Comparison of ENCODE assay signal across 8 cellular contexts in the genomic region with DNA sequence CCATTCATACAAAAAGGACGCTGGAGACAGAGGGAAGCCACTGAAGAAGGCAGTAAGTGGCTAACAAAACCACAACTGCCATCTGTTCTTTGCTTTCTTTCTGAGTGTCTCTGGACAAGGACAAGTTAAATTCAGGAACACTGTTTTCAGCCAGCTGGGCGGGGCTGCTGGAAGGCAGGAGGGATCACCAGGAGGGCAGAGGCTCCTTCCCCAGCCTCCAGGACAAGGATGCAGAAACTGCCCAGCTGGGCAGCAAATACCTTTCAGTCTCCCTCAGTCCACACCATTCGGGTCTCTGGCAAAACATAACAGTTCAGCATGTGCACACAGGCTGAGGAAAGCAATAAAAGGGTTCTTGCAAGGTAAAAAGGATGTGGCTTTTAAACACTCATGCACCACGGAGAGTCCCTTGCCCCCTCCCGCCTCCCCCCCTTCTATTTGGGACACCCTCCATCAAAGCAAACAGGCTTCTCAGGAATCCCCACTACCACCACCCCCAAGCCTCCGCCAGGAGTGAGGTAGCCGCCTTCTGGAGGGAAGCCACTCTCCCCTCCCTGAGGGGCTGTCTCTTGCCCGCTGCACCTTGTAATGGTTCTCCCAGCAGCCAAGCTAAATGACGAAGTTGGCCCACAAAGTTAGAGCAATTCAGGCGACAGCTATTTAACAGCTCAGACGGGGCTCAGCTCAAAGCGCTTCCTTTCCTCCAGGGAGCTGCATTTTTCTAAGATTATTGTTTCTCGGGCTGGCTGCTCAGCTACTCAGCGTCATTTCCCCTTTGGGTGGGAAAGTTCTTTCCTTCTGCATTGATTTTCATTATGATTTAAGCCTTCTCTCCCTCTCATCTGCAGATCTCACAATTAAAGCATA. TPM values are rescaled to one million over a fixed set of nuclear protein-coding genes. Genes with fewer than 3 reads are reported as not detected.
DNase-seq lines count a peak whose midpoint lies in the region; ATAC-seq, FAIRE-seq and TF ChIP-seq lines count a peak whose summit lies in the region.

No MANE protein-coding gene starts in this region.

- peak; percentile 30 for ATAC-seq in Right ventricle myocardium inferior
- no peak for ATAC-seq in body of pancreas
- no peak for ATAC-seq in HepG2
- no peak for ATAC-seq in GM21528 (IDR thresholded peaks at IDR 0.05; ENCODE audit: low FRiP score, unreplicated experiment)

- no TSS peak for BruUV-seq in HepG2 (replicated peaks; lab: Mats Ljungman, UMichigan)

- TF ChIP-seq RAD21 in HepG2 (CRISPR knock-in tag; IDR thresholded peaks at IDR 0.05): no peak

- in situ Hi-C loops in HepG2 (cut with HindIII; ENCODE audit: extremely low pct_ligation_motif_present, low pct_unique_long_range_greater_than_20kb): loop anchor here (5.0 kb wide), 1 partner anchor 50 kb away; no protein-coding TSS in a partner anchor

- H3K36me3 ChIP-seq in body of pancreas (replicated peaks in 1 of 2; ENCODE audit: insufficient read depth in 1 of 2, low read depth in 2 of 2) (no peaks in the 10 kb centered on the region), HepG2 (replicated peaks in 1 of 2; ENCODE audit: control insufficient read depth in 1 of 2, insufficient read depth in 2 of 2, low read length in 2 of 2) (peaks cover 15 to 45% of the 10 kb centered on the region in 2 experiments; a peak in 4 of 5 replicates)

- TF ChIP-seq POLR2A in body of pancreas (IDR thresholded peaks at IDR 0.05) (no peak), HepG2 (IDR thresholded peaks at IDR 0.05; ENCODE audit: insufficient read depth in 1 of 2, low read depth in 2 of 2, low read length in 2 of 2) (no peak)

- TF ChIP-seq EP300 in HepG2 (IDR thresholded peaks at IDR 0.05; ENCODE audit: low read depth in 2 of 2, low read length in 2 of 2): no peak
- TF ChIP-seq EP300 in HepG2 (CRISPR knock-in tag; IDR thresholded peaks at IDR 0.05; ENCODE audit: borderline replicate concordance): no peak

- POLR2A ChIA-PET in HepG2 (lab: Yijun Ruan, JAX): interaction anchor here (0.8 to 3.1 kb wide), 3 partner anchors 11 to 50 kb away, joined by 3 to 25 read pairs (median 12); no protein-coding TSS in a partner anchor

- TF ChIP-seq CTCF in body of pancreas (IDR thresholded peaks at IDR 0.05) (no peak), HepG2 (CRISPR knock-in tag; IDR thresholded peaks at IDR 0.05) (no peak)

- H3K4me1 ChIP-seq in body of pancreas (peaks cover 32% of the 10 kb centered on the region), HepG2 (ENCODE audit: insufficient read depth, low read length) (peaks cover 39% of the 10 kb centered on the region)

- WGBS in body of pancreas, 2 donors: 34 to 46% methylated on average over 12 to 14 of the region's 14 CpGs
- 85% methylated on average over 12 of the region's 14 CpGs for WGBS in HepG2 (ENCODE audit: low lambda C conversion rate)

- H3K27ac ChIP-seq in body of pancreas: peak overlapping the region in 3 of 4 donors; percentile 42 to 82 (median 79)
- H3K27ac ChIP-seq in HepG2 (ENCODE audit: extremely low read length, insufficient read depth, low read length): no peak overlapping the region

- H4K20me1 ChIP-seq in HepG2 (ENCODE audit: insufficient read depth, low read length): peaks cover 18% of the 10 kb centered on the region

- H3K9me3 ChIP-seq in body of pancreas (no peaks in the 10 kb centered on the region), HepG2 (ENCODE audit: low read length) (no peaks in the 10 kb centered on the region)

- H3K27me3 ChIP-seq in body of pancreas (no peaks in the 10 kb centered on the region), HepG2 (ENCODE audit: control insufficient read depth in 1 of 2, insufficient read depth in 2 of 2, low read length in 2 of 2) (peaks cover 0 to 7% of the 10 kb centered on the region in 2 experiments; a peak in 2 of 5 replicates)

- peaks cover 33% of the 10 kb centered on the region for H3K79me2 ChIP-seq in HepG2 (ENCODE audit: insufficient read depth, low read length)

- no peak overlapping the region for H3K9ac ChIP-seq in HepG2 (ENCODE audit: insufficient read depth, low read depth, low read length)

- DNase-seq in Right ventricle myocardium inferior (ENCODE audit: missing footprints) (peak; percentile 74), cardiac septum (ENCODE audit: low spot score) (no peak), UCSD-AML1 (lab: John Stamatoyannopoulos, UW; ENCODE audit: unreplicated experiment) (peak; percentile 30), body of pancreas (peak in 1 of 4 donors; percentile 40), HepG2 (ENCODE audit: low spot score) (no peak), RPMI8226 (no peak)
- peak; percentile 26 to 61 (median 57) for DNase-seq in stimulated activated CD4-positive, alpha-beta T cell treated with anti-CD3 and anti-CD28 coated beads, TNF-alpha, amount 100 ng/mL, for 4 hours (ENCODE audit: low read depth in 3 of 3)

- H3K4me2 ChIP-seq in HepG2 (ENCODE audit: low read depth, low read length): peak overlapping the region; percentile 95

- H3K4me3 ChIP-seq in body of pancreas (no peak overlapping the region), HepG2 (replicated peaks in 1 of 3; ENCODE audit: insufficient read depth in 1 of 3, low read depth in 2 of 3, low read length in 3 of 3) (no peak overlapping the region)

- no peak overlapping the region for H2AFZ ChIP-seq in HepG2 (ENCODE audit: low read length)

- FAIRE-seq in HepG2 (lab: Jason Lieb, UNC): no peak

- CTCF ChIA-PET in HepG2 (lab: Yijun Ruan, JAX; ENCODE audit: low intra/inter-chr PET ratio, low total read pairs): no interaction called here

- intact Hi-C loops in Right ventricle myocardium inferior (cut with DNase I) (loop anchor here (5.0 kb wide), 1 partner anchor 35 kb away; no protein-coding TSS in a partner anchor), cardiac septum (cut with DNase I) (loop anchor here (10.0 kb wide), 2 partner anchors 267 to 323 kb away; partner anchors contain the start of gene ZNF148), body of pancreas (cut with DNase I) (no loop called here), HepG2 (cut with micrococcal nuclease; ENCODE audit: unreplicated experiment) (loop anchor here (10.0 kb wide), 1 partner anchor 103 kb away; no protein-coding TSS in a partner anchor)

TF ChIP-seq in HepG2, 621 proteins besides CTCF, POLR2A, EP300 and RAD21:
- no peak for TF ChIP-seq ZNF136 (CRISPR knock-in tag; IDR thresholded peaks at IDR 0.05; ENCODE audit: low read depth)
- no peak for TF ChIP-seq PHB2 (IDR thresholded peaks at IDR 0.05; ENCODE audit: partially characterized antibody)

RNA-seq across cellular contexts. Expression of gene HEG1, which starts 3.8 kb away (rescaled TPM):
- total RNA-seq in Right ventricle myocardium inferior (95.0 TPM), cardiac septum (151 TPM), body of pancreas (10 to 100 TPM; 45.7 to 46.1 TPM), HepG2 (2016; rRNA removed; fragmentation: Illumina TruSeq; extraction: Trizol) (9.7 and 10.7 TPM in 2 replicates)
- 1.1 TPM in 2 replicates for total RNA-seq in HepG2 (2016; cell fraction: cytosol; rRNA removed; fragmentation: Illumina TruSeq; extraction: Trizol; ENCODE audit: low read depth)
- total RNA-seq in HepG2 (2016; cell fraction: insoluble cytoplasmic fraction; rRNA removed; fragmentation: Illumina TruSeq; extraction: Trizol): 6.8 and 9.0 TPM in 2 replicates
- 3.2 and 3.3 TPM in 2 replicates for total RNA-seq in HepG2 (2016; cell fraction: membrane; rRNA removed; fragmentation: Illumina TruSeq; extraction: Trizol)
- total RNA-seq in HepG2 (2016; cell fraction: nucleus; rRNA removed; fragmentation: Illumina TruSeq; extraction: Trizol): 17.3 and 19.4 TPM in 2 replicates
- polyA plus RNA-seq in HepG2 (2011; rRNA removed): 11.6 and 18.2 TPM in 2 replicates
- 8.6 and 8.8 TPM in 2 replicates for polyA plus RNA-seq in HepG2 (2011; cell fraction: cytosol; rRNA removed)
- polyA plus RNA-seq in HepG2 (2011; cell fraction: nucleus; rRNA removed): 17.9 and 23.5 TPM in 2 replicates
- polyA plus RNA-seq in HepG2 (2012): 12.1 and 14.0 TPM in 2 replicates
- polyA plus RNA-seq in HepG2 (2016; cell fraction: cytosol; fragmentation: Illumina TruSeq; extraction: Trizol; ENCODE audit: low read depth): 0.46 and 0.52 TPM in 2 replicates
- 5.4 and 5.8 TPM in 2 replicates for polyA plus RNA-seq in HepG2 (2016; cell fraction: insoluble cytoplasmic fraction; fragmentation: Illumina TruSeq; extraction: Trizol; ENCODE audit: low read depth)
- polyA plus RNA-seq in HepG2 (2016; cell fraction: membrane; fragmentation: Illumina TruSeq; extraction: Trizol; ENCODE audit: low read depth): 0.69 and 0.92 TPM in 2 replicates
- 14.9 and 16.7 TPM in 2 replicates for polyA plus RNA-seq in HepG2 (2016; cell fraction: nucleus; fragmentation: Illumina TruSeq; extraction: Trizol; ENCODE audit: insufficient read depth, low read depth)
- polyA minus RNA-seq in HepG2 (2011; rRNA and poly(A)+ RNA removed; ENCODE audit: low replicate concordance): 51.4 and 72.4 TPM in 2 replicates
- polyA minus RNA-seq in HepG2 (2011; cell fraction: cytosol; rRNA and poly(A)+ RNA removed): 23.5 and 27.8 TPM in 2 replicates
- polyA minus RNA-seq in HepG2 (2011; cell fraction: nucleus; rRNA and poly(A)+ RNA removed): 17.8 and 25.8 TPM in 2 replicates

Comparison
In these comparisons a context has a peak if more than half of its experiments do, and no peak if none do; other contexts are left out.
1. DNase-seq: peak in Right ventricle myocardium inferior (single experiment), UCSD-AML1 (single experiment) and stimulated activated CD4-positive, alpha-beta T cell treated with anti-CD3 and anti-CD28 coated beads, TNF-alpha, amount 100 ng/mL, for 4 hours (3 of 3); none in cardiac septum (single experiment), HepG2 (single experiment) and RPMI8226 (single experiment).